3 cellular contexts compared by ENCODE assay signal in genomic region chr18:23105581-23106219, GRCh38.
TF ChIP-seq lines count a peak whose summit lies in the region.

No MANE protein-coding gene starts in this region.

TF ChIP-seq in SK-N-SH, 30 proteins besides CTCF, POLR2A, EP300 and RAD21 (continued from another document):
- TF ChIP-seq GABPA (IDR thresholded peaks at IDR 0.05; ENCODE audit: low read depth) (no peak), RXRA (IDR thresholded peaks at IDR 0.05; ENCODE audit: borderline replicate concordance, low read depth) (no peak), NRF1 (IDR thresholded peaks at IDR 0.05; ENCODE audit: low read depth, low read length) (no peak), SIN3A (IDR thresholded peaks at IDR 0.05; ENCODE audit: borderline replicate concordance, low read depth, low read length) (no peak), USF2 (IDR thresholded peaks at IDR 0.05; ENCODE audit: borderline replicate concordance, low read depth, low read length) (no peak), NFIC (IDR thresholded peaks at IDR 0.05; ENCODE audit: borderline replicate concordance) (no peak), RFX5 (IDR thresholded peaks at IDR 0.05; ENCODE audit: low read length) (no peak), JUND (IDR thresholded peaks at IDR 0.05) (no peak), IRF3 (IDR thresholded peaks at IDR 0.05; ENCODE audit: low read depth, low read length) (no peak), EZH2phosphoT487 (IDR thresholded peaks at IDR 0.05; ENCODE audit: borderline replicate concordance, low read depth) (no peak), POLR2AphosphoS5 (IDR thresholded peaks at IDR 0.05; ENCODE audit: low read depth, low read length) (no peak), ELF1 (IDR thresholded peaks at IDR 0.05) (no peak), YY1 (IDR thresholded peaks at IDR 0.05; ENCODE audit: low read depth) (no peak), GATA2 (CRISPR knock-in tag; IDR thresholded peaks at IDR 0.05) (no peak)

TF ChIP-seq in SK-N-SH treated with all-trans-retinoic acid at 6 μM for 48 hours, 23 proteins besides CTCF, POLR2A, EP300 and RAD21 (continued from another document):
- no peak for TF ChIP-seq PATZ1 (CRISPR knock-in tag; IDR thresholded peaks at IDR 0.05; ENCODE audit: borderline replicate concordance)
- no peak for TF ChIP-seq ZNF70 (CRISPR knock-in tag; IDR thresholded peaks at IDR 0.05)
- TF ChIP-seq POU6F1 (CRISPR knock-in tag; IDR thresholded peaks at IDR 0.05; ENCODE audit: borderline replicate concordance, low read depth): no peak
- no peak for TF ChIP-seq CREB5 (CRISPR knock-in tag; IDR thresholded peaks at IDR 0.05; ENCODE audit: low read depth)
- no peak for TF ChIP-seq PPARA (CRISPR knock-in tag; IDR thresholded peaks at IDR 0.05; ENCODE audit: borderline replicate concordance)
- TF ChIP-seq TCF4 (CRISPR knock-in tag; IDR thresholded peaks at IDR 0.05; ENCODE audit: borderline replicate concordance): no peak
- no peak for TF ChIP-seq ZC3H10 (CRISPR knock-in tag; IDR thresholded peaks at IDR 0.05)
- TF ChIP-seq RARB (CRISPR knock-in tag; IDR thresholded peaks at IDR 0.05): no peak

TF ChIP-seq in K562, 482 proteins besides CTCF, POLR2A, EP300 and RAD21 (continued from another document):
- no peak for TF ChIP-seq DLX4 (CRISPR knock-in tag; IDR thresholded peaks at IDR 0.05)
- 0 out of 2 replicates have a peak, but pooled peaks have one; percentile 58 for TF ChIP-seq BCOR (IDR thresholded peaks at IDR 0.05)
